8 cellular contexts compared by ENCODE assay signal in the genomic region with DNA sequence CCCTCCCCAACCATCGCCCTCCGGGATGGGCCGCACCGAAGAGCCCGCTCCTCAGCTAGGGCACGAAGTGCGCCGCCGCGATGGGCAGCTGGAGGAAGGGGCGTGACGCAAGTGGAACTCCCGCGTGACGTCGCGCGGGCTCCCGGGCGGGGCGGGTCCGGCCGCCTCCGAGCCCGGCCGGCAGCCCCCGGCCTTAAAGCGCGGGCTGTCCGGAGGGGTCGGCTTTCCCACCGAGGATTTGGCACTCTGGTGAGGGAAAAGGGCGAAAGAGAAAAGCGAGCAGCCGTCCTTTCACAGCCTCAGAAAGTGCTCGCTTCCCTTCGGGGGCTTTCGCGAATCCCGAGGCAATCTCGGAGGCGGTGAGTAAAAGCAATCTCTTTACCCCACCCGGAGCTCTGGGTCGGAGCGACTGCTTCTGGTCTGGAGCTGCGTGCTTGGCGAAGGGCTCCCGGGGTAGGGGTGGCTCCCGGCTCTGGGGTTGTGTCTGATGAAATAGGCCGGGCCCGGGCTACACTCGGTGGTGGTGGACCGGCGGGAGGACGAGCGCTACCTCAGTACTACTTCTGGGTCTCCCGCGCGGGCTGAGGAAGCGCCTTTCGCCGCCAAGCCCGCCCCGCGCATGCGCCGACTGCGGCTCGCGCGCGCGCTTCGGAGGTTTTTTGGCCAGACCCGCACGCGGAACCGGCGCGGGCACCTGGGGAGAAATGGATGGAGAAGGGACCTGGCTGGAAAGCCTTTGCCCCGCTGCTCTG. TPM values are rescaled to one million over a fixed set of nuclear protein-coding genes. Genes with fewer than 3 reads are reported as not detected.
DNase-seq lines count a peak whose midpoint lies in the region; ATAC-seq and TF ChIP-seq lines count a peak whose summit lies in the region.

Gene RBBP8, plus strand, starts transcription at position 123 of the 752 bp plus-strand sequence. CDS start 3,524 bp downstream, outside the sequence.

- peak within 1 kb of the TSS; percentile 93 for H3K27ac Mint-ChIP-seq in activated CD4-positive, alpha-beta T cell treated with anti-CD3 and anti-CD28 coated beads, Interleukin-2, amount 10 ng/mL, durations not matched to agents 7 days and 5 days

- H3K4me3 ChIP-seq in BE2C (ENCODE audit: low read depth, low read length) = peak within 1 kb of the TSS; percentile 68
- H3K4me3 ChIP-seq in coronary artery = peak within 1 kb of the TSS; percentile 78

- DNase-seq in BE2C (peak; percentile 86), GM19238 (ENCODE audit: insufficient read length, low spot score) (peak; percentile 58), NCI-H524 treated with DMSO at 0.1 percent for 48 hours (lab: John Stamatoyannopoulos, UW) (peak; percentile 2), coronary artery (ENCODE audit: low spot score) (peak; percentile 87), left kidney (ENCODE audit: low read depth, low spot score) (peak; percentile 96)
- peak; percentile 84 for DNase-seq in activated CD4-positive, alpha-beta T cell treated with anti-CD3 and anti-CD28 coated beads, Interleukin-2, amount 10 ng/mL, durations not matched to agents 7 days and 5 days
- peak; percentile 82 to 87 for DNase-seq in stimulated activated CD4-positive, alpha-beta T cell treated with anti-CD3 and anti-CD28 coated beads, Interleukin-2, amount 100 ng/mL, for 24 hours

- H3K4me1 ChIP-seq in BE2C = no peaks in the 10 kb centered on the region

- H3K36me3 ChIP-seq in BE2C = no peaks in the 10 kb centered on the region

- peak; percentile 79 for ATAC-seq in HG03439 (IDR thresholded peaks at IDR 0.05; ENCODE audit: unreplicated experiment)

- H3K9me3 Mint-ChIP-seq in activated CD4-positive, alpha-beta T cell treated with anti-CD3 and anti-CD28 coated beads, Interleukin-2, amount 10 ng/mL, durations not matched to agents 7 days and 5 days = no peaks in the 10 kb centered on the region

- H3K9me3 ChIP-seq in BE2C = no peaks in the 10 kb centered on the region

- H3K36me3 Mint-ChIP-seq in activated CD4-positive, alpha-beta T cell treated with anti-CD3 and anti-CD28 coated beads, Interleukin-2, amount 10 ng/mL, durations not matched to agents 7 days and 5 days (ENCODE audit: low read depth) = peaks cover 22% of the 10 kb centered on the region

- H3K27me3 ChIP-seq in BE2C = no peaks in the 10 kb centered on the region

- H3K27me3 Mint-ChIP-seq in activated CD4-positive, alpha-beta T cell treated with anti-CD3 and anti-CD28 coated beads, Interleukin-2, amount 10 ng/mL, durations not matched to agents 7 days and 5 days = peaks cover 5% of the 10 kb centered on the region

- CTCF ChIA-PET in activated CD4-positive, alpha-beta T cell treated with anti-CD3 and anti-CD28 coated beads, Interleukin-2, amount 10 ng/mL, durations not matched to agents 7 days and 5 days (lab: Charles Lee) = interaction anchor here (0.7 to 0.9 kb wide), 6 partner anchors 8 to 642 kb away, joined by 3 to 4 read pairs (median 3); no protein-coding TSS in a partner anchor

- peaks cover 38% of the 10 kb centered on the region for H3K4me1 Mint-ChIP-seq in activated CD4-positive, alpha-beta T cell treated with anti-CD3 and anti-CD28 coated beads, Interleukin-2, amount 10 ng/mL, durations not matched to agents 7 days and 5 days

- peak within 1 kb of the TSS; percentile 95 to 97 for H3K27ac ChIP-seq in coronary artery

- TF ChIP-seq CTCF in BE2C (IDR thresholded peaks at IDR 0.05; ENCODE audit: low read depth, low read length) = no peak
- TF ChIP-seq CTCF in coronary artery (IDR thresholded peaks at IDR 0.05) = no peak

- H3K4me3 Mint-ChIP-seq in activated CD4-positive, alpha-beta T cell treated with anti-CD3 and anti-CD28 coated beads, Interleukin-2, amount 10 ng/mL, durations not matched to agents 7 days and 5 days = peak within 1 kb of the TSS; percentile 94

- POLR2A ChIA-PET in activated CD4-positive, alpha-beta T cell treated with anti-CD3 and anti-CD28 coated beads, Interleukin-2, amount 10 ng/mL, durations not matched to agents 7 days and 5 days (lab: Charles Lee) = interaction anchor here (0.6 to 0.7 kb wide), 2 partner anchors 928 to 1393 kb away, joined by 3 read pairs; no protein-coding TSS in a partner anchor

RNA-seq across cellular contexts. Expression of gene RBBP8, which starts in this region (rescaled TPM):
- polyA plus RNA-seq in BE2C (2012; ENCODE audit: insufficient read depth, insufficient read length, low read depth) = 11.3 TPM
- 10 to 100 TPM; 63.3 to 66.2 TPM for total RNA-seq in activated CD4-positive, alpha-beta T cell treated with anti-CD3 and anti-CD28 coated beads, Interleukin-2, amount 10 ng/mL, durations not matched to agents 7 days and 5 days

Comparison
In these comparisons a context has a peak if more than half of its experiments do, and no peak if none do; other contexts are left out.
1. Peak in every context shown above with its lines: DNase-seq, ATAC-seq, H3K4me3 ChIP-seq and H3K27ac ChIP-seq.
2. DNase-seq: peak in every context shown above with its lines; median percentile 96 in left kidney; 87 in coronary artery; 86 in BE2C; 84 in stimulated activated CD4-positive, alpha-beta T cell treated with anti-CD3 and anti-CD28 coated beads, Interleukin-2, amount 100 ng/mL, for 24 hours; 84 in activated CD4-positive, alpha-beta T cell treated with anti-CD3 and anti-CD28 coated beads, Interleukin-2, amount 10 ng/mL, durations not matched to agents 7 days and 5 days; 58 in GM19238; 2 in NCI-H524 treated with DMSO at 0.1 percent for 48 hours.